8 cellular contexts compared by ENCODE assay signal in genomic region chr4:169619958-169620845, GRCh38. TPM values are rescaled to one million over a fixed set of nuclear protein-coding genes. Genes with fewer than 3 reads are reported as not detected.
A peak's percentile ranks its signal among the peaks of the same experiment; 100 is the strongest.
DNase-seq lines count a peak whose midpoint lies in the region; ATAC-seq and TF ChIP-seq lines count a peak whose summit lies in the region.

Gene CLCN3 (plus strand): TSS chr4:169620578. CDS start chr4:169635929, 15,351 bp downstream.

- H3K4me3 ChIP-seq in heart left ventricle, result peak within 1 kb of the TSS; percentile 55 to 84 (median 71)

- in situ Hi-C loops in GM13976 (cut with MboI; ENCODE audit: low sequenced_read_pairs, unreplicated experiment), result loop anchor here (25.0 kb wide), 1 partner anchor 417 kb away; the partner anchor contains the start of gene MFAP3L

- intact Hi-C loops in T-helper 1 cell treated with Interleukin-12 subunit alpha and Interleukin-12 subunit beta and Interleukin-4 antibody, amounts not matched to agents 30 ng/mL and 1 ng/mL, for 36 hours (cut with micrococcal nuclease), result loop anchor here (1.0 to 2.0 kb wide), 4 partner anchors 8 to 1139 kb away; partner anchors contain the start of genes DDX60L and NEK1
- intact Hi-C loops in heart left ventricle (cut with DNase I), result loop anchor here (1.0 to 10.0 kb wide), 17 partner anchors 8 to 427 kb away; partner anchors contain the start of genes HPF1 (in 1 of the 10), MFAP3L (in 1 of the 10) and NEK1 (in 1 of the 10)

- H3K9me3 Mint-ChIP-seq in type B pancreatic cell, result no peaks in the 10 kb centered on the region

- peaks cover 0 to 34% (median 22%) of the 10 kb centered on the region in 12 donors for H3K4me1 ChIP-seq in heart left ventricle

- peak; percentile 95 for DNase-seq in GM13976 (ENCODE audit: low spot score)
- peak; percentile 76 for DNase-seq in NCI-H146 treated with DMSO at 0.1 percent for 48 hours (lab: John Stamatoyannopoulos, UW; ENCODE audit: unreplicated experiment)
- peak; percentile 96 for DNase-seq in amniotic epithelial cell (ENCODE audit: low read depth)
- DNase-seq in heart left ventricle, result peak; percentile 98 to 99 (median 99)
- peak; percentile 98 for DNase-seq in pons (ENCODE audit: low spot score)
- peak; percentile 95 for DNase-seq in type B pancreatic cell (ENCODE audit: extremely low spot score, unreplicated experiment)

- no peaks in the 10 kb centered on the region for H3K27me3 ChIP-seq in heart left ventricle

- H3K27me3 Mint-ChIP-seq in type B pancreatic cell, result no peaks in the 10 kb centered on the region

- no peaks in the 10 kb centered on the region for H3K36me3 Mint-ChIP-seq in type B pancreatic cell

- peak within 1 kb of the TSS; percentile 100 for H3K27ac Mint-ChIP-seq in type B pancreatic cell

- 0 to 1% (median 0%) methylated on average over 43 to 66 of the region's 66 CpGs for WGBS in heart left ventricle, 4 donors

- H3K27ac ChIP-seq in heart left ventricle, result peak within 1 kb of the TSS; percentile 87 to 97 (median 94)

- no peak for TF ChIP-seq CTCF in GM13976 (IDR thresholded peaks at IDR 0.05; ENCODE audit: borderline replicate concordance, control extremely low read depth, extremely low read depth, insufficient read depth, missing control alignments)
- peak in 6 of 12 donors; percentile 16 to 54 (median 38) for TF ChIP-seq CTCF in heart left ventricle (IDR thresholded peaks at IDR 0.05)
- no peak for TF ChIP-seq CTCF in type B pancreatic cell (conservative IDR thresholded peaks at IDR 0.05)

- no peaks in the 10 kb centered on the region for H3K36me3 ChIP-seq in heart left ventricle

- no peaks in the 10 kb centered on the region for H3K9me3 ChIP-seq in heart left ventricle

- H3K4me1 Mint-ChIP-seq in type B pancreatic cell (ENCODE audit: unreplicated experiment), result peaks cover 10% of the 10 kb centered on the region

- peak within 1 kb of the TSS; percentile 99 for H3K4me3 Mint-ChIP-seq in type B pancreatic cell

- TF ChIP-seq POLR2A in heart left ventricle (IDR thresholded peaks at IDR 0.05), result peak; percentile 8 to 92

- ATAC-seq in HG02870 (IDR thresholded peaks at IDR 0.05; ENCODE audit: unreplicated experiment) (peak; percentile 85), heart left ventricle (peak; percentile 99)

RNA-seq across cellular contexts. Expression of gene CLCN3, which starts in this region (rescaled TPM):
- total RNA-seq in T-helper 1 cell treated with Interleukin-12 subunit alpha and Interleukin-12 subunit beta and Interleukin-4 antibody, amounts not matched to agents 30 ng/mL and 1 ng/mL, for 36 hours, result 33.6 and 34.0 TPM in 2 replicates
- total RNA-seq in heart left ventricle, result 10 to 100 TPM; 46.4 to 86.2 (median 59.3) TPM
- 10 to 100 TPM; 17.4 to 30.2 TPM for polyA plus RNA-seq in heart left ventricle
- total RNA-seq in type B pancreatic cell (ENCODE audit: low replicate concordance), result 45.9 and 67.0 TPM in 2 replicates

Comparison
In these comparisons a context has a peak if more than half of its experiments do, and no peak if none do; other contexts are left out.
1. Peak in every context shown above with its lines: DNase-seq, ATAC-seq, H3K4me3 ChIP-seq and H3K27ac ChIP-seq.